1 cellular context compared by ENCODE assay signal in genomic region chr2:11393711-11394236, GRCh38.
TF ChIP-seq lines count a peak whose summit lies in the region.

No MANE protein-coding gene starts in this region.

TF ChIP-seq in H1, 55 proteins besides CTCF, POLR2A, EP300 and RAD21 (continued from another document):
- TF ChIP-seq EGR1 (IDR thresholded peaks at IDR 0.05; ENCODE audit: borderline replicate concordance, low read depth, low read length): no peak
- TF ChIP-seq, protein P1, sequence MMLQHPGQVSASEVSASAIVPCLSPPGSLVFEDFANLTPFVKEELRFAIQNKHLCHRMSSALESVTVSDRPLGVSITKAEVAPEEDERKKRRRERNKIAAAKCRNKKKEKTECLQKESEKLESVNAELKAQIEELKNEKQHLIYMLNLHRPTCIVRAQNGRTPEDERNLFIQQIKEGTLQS (IDR thresholded peaks at IDR 0.05; ENCODE audit: insufficient read depth, low read depth, low read length): no peak
TF ChIP-seq in H1: peak in this region for 0.
